ENCODE assay signal across 7 cellular contexts in genomic region chr12:103653568-103654173, GRCh38.
A peak's percentile ranks its signal among the peaks of the same experiment; 100 is the strongest.
DNase-seq lines count a peak whose midpoint lies in the region; FAIRE-seq and TF ChIP-seq lines count a peak whose summit lies in the region.
"Not testable (repeated sequence)": the region's sequence is repeated elsewhere in the genome, so short reads cannot be mapped to it uniquely, and the experiment has no call there.

No MANE protein-coding gene starts in this region.

- H3K4me2 ChIP-seq in neuronal stem cell (ENCODE audit: insufficient read depth, low read length, poor library complexity, severe bottlenecking), result not testable (repeated sequence)

- H2BK12ac ChIP-seq in neuronal stem cell (ENCODE audit: low read length), result not testable (repeated sequence)

- not testable (repeated sequence) for H2BK15ac ChIP-seq in neuronal stem cell (ENCODE audit: low read length)

- not testable (repeated sequence) for H3K79me1 ChIP-seq in neuronal stem cell (ENCODE audit: low read depth, low read length)

- not testable (repeated sequence) for H3K4ac ChIP-seq in neuronal stem cell (ENCODE audit: low read length)

- not testable (repeated sequence) for H3K4me3 ChIP-seq in HEK293 (ENCODE audit: low read depth, low read length); colonic mucosa; mucosa of rectum (ENCODE audit: low read length in 2 of 2); neuronal stem cell (ENCODE audit: low read length in 2 of 2)

- CTCF ChIA-PET in HEK293 (lab: Yijun Ruan, JAX), result interaction anchor here (1.4 kb wide), 1 partner anchor 21 kb away, joined by 5 read pairs; no protein-coding TSS in a partner anchor

- not testable (repeated sequence) for H3K14ac ChIP-seq in neuronal stem cell (ENCODE audit: low read length)

- FAIRE-seq in HTR-8/SVneo (lab: Jason Lieb, UNC), result peak; percentile 42

- TF ChIP-seq CTCF in C4-2B (conservative IDR thresholded peaks at IDR 0.05); HEK293 (tag by site-specific recombination; IDR thresholded peaks at IDR 0.05); VCaP (conservative IDR thresholded peaks at IDR 0.05); colonic mucosa (IDR thresholded peaks at IDR 0.05): not testable (repeated sequence)

- not testable (repeated sequence) for H3K36me3 ChIP-seq in HEK293 (ENCODE audit: control insufficient read depth in 2 of 2, insufficient read depth in 1 of 2, low read length in 2 of 2); colonic mucosa; mucosa of rectum (ENCODE audit: control insufficient read depth in 2 of 2, insufficient read depth in 2 of 2, low read length in 2 of 2); neuronal stem cell (replicated peaks in 1 of 2; ENCODE audit: control insufficient read depth in 2 of 2, insufficient read depth in 2 of 2, low read length in 2 of 2)

- DNase-seq in HTR-8/SVneo (ENCODE audit: insufficient read length, low spot score); colonic mucosa; neuronal stem cell (ENCODE audit: low spot score): not testable (repeated sequence)

- H2BK5ac ChIP-seq in neuronal stem cell (ENCODE audit: low read length), result not testable (repeated sequence)

- not testable (repeated sequence) for H4K8ac ChIP-seq in neuronal stem cell (ENCODE audit: low read depth, low read length)

- H3K9ac ChIP-seq in colonic mucosa (ENCODE audit: low read depth in 2 of 2, low read length in 2 of 2); mucosa of rectum (ENCODE audit: low read depth in 1 of 2, low read length in 2 of 2): not testable (repeated sequence)
- H3K9ac ChIP-seq in neuronal stem cell (ENCODE audit: low read depth, low read length, poor library complexity), result peak overlapping the region; percentile 24

- not testable (repeated sequence) for H2AFZ ChIP-seq in neuronal stem cell (ENCODE audit: low read length)

- H3K27ac ChIP-seq in C4-2B, result peak overlapping the region; percentile 42; the same call in 1 of the 2 replicates
- not testable (repeated sequence) for H3K27ac ChIP-seq in HEK293 (ENCODE audit: extremely low read depth, low read depth, low read length); neuronal stem cell (replicated peaks; ENCODE audit: low read length)
- peak overlapping the region; percentile 81 for H3K27ac ChIP-seq in VCaP
- peak overlapping the region; percentile 74 for H3K27ac ChIP-seq in colonic mucosa
- peak overlapping the region; percentile 39 to 59 for H3K27ac ChIP-seq in mucosa of rectum (ENCODE audit: low read depth in 2 of 2, low read length in 2 of 2)

- H3K18ac ChIP-seq in neuronal stem cell (ENCODE audit: low read length), result not testable (repeated sequence)

- not testable (repeated sequence) for H2BK120ac ChIP-seq in neuronal stem cell (ENCODE audit: low read depth, low read length)

- POLR2A ChIA-PET in HEK293 (lab: Yijun Ruan, JAX), result not testable (repeated sequence)

- not testable (repeated sequence) for H3K4me1 ChIP-seq in HEK293 (ENCODE audit: control insufficient read depth, insufficient read depth, low read length); colonic mucosa; neuronal stem cell (ENCODE audit: control insufficient read depth in 2 of 2, insufficient read depth in 1 of 2, low read depth in 1 of 2, low read length in 2 of 2)
- H3K4me1 ChIP-seq in mucosa of rectum (ENCODE audit: control insufficient read depth in 2 of 2, insufficient read depth in 2 of 2, low read length in 2 of 2), result peaks cover 8 to 31% of the 10 kb centered on the region in 2 donors

- H4K91ac ChIP-seq in neuronal stem cell (ENCODE audit: low read depth, low read length, poor library complexity), result not testable (repeated sequence)

- not testable (repeated sequence) for H2AK5ac ChIP-seq in neuronal stem cell (ENCODE audit: low read depth, low read length)

- intact Hi-C loops in colonic mucosa (cut with DNase I), result not testable (repeated sequence)

- not testable (repeated sequence) for H3K27me3 ChIP-seq in colonic mucosa; mucosa of rectum (ENCODE audit: control insufficient read depth in 2 of 2, insufficient read depth in 2 of 2, low read length in 2 of 2); neuronal stem cell (ENCODE audit: control insufficient read depth in 3 of 3, insufficient read depth in 3 of 3, low read depth in 1 of 3, low read length in 3 of 3)

- not testable (repeated sequence) for H3K9me3 ChIP-seq in HEK293 (ENCODE audit: control insufficient read depth, insufficient read depth, low read depth, low read length); colonic mucosa; mucosa of rectum (ENCODE audit: control insufficient read depth in 2 of 2, low read length in 2 of 2); neuronal stem cell (replicated peaks in 1 of 2; ENCODE audit: control insufficient read depth in 2 of 2, insufficient read depth in 1 of 2, low read depth in 1 of 2, low read length in 2 of 2)

- H3K23ac ChIP-seq in neuronal stem cell (ENCODE audit: low read depth, low read length, poor library complexity), result not testable (repeated sequence)

- no CpG with 5 or more reads among the region's 3 CpGs for WGBS in neuronal stem cell (ENCODE audit: extremely low coverage in 2 of 2, insufficient read length in 2 of 2, insufficient replicate concordance in 1 of 2), 2 donors

TF ChIP-seq in HEK293, 187 proteins besides CTCF, POLR2A, EP300 and RAD21:
- TF ChIP-seq ZBTB17 (tag by site-specific recombination; IDR thresholded peaks at IDR 0.05) (peak; percentile 97), ZNF366 (tag by site-specific recombination; conservative IDR thresholded peaks at IDR 0.05) (peak; percentile 90)
TF ChIP-seq in HEK293: peak in this region for 2; not testable (repeated sequence) for 185.
